ENCODE assay signal across 24 cellular contexts in genomic region chr1:89104147-89104546, GRCh38. TPM values are rescaled to one million over a fixed set of nuclear protein-coding genes. Genes with fewer than 3 reads are reported as not detected.
DNase-seq lines count a peak whose midpoint lies in the region; ATAC-seq and TF ChIP-seq lines count a peak whose summit lies in the region.
"Had no signal": no experiment of that assay in that cellular context is flagged by ENCODE, and none has a peak within 500 bp of the region (broad histone marks: within the 10 kb centered on the region; RNA-seq: fewer than 3 reads in every experiment).

No MANE protein-coding gene starts in this region.

- H3K36me3 Mint-ChIP-seq in activated T-helper 17 cell treated with anti-CD3 and anti-CD28 coated beads, Interleukin-2, amount 50 U/mL, for 72 hours (ENCODE audit: low read depth): no peaks in the 10 kb centered on the region
- H3K36me3 Mint-ChIP-seq: brain had no signal

- H3K4me1 ChIP-seq in mammary epithelial cell (ENCODE audit: insufficient read depth, low read length): no peaks in the 10 kb centered on the region
- H3K4me1 ChIP-seq in breast epithelium: no peaks in the 10 kb centered on the region
- H3K4me1 ChIP-seq: parathyroid adenoma, vagina had no signal

- peak; percentile 14 for DNase-seq in mammary epithelial cell
- no peak for DNase-seq in breast epithelium (ENCODE audit: low spot score in 2 of 2)
- peak; percentile 30 for DNase-seq in fibroblast of mammary gland (ENCODE audit: low read depth)
- DNase-seq in DMS153 treated with DMSO at 0.1 percent for 48 hours (lab: John Stamatoyannopoulos, UW; ENCODE audit: unreplicated experiment): no peak
- DNase-seq in T-helper 2 cell: no peak
- DNase-seq: effector CD4-positive, alpha-beta T cell; foreskin fibroblast; IMR-90; mucosa of descending colon; NCI-H1105 treated with DMSO at 0.1 percent for 48 hours; NCI-H2029; NCI-H226; NCI-H748 treated with DMSO at 0.1 percent for 48 hours; right cardiac atrium; stimulated activated naive B cell treated with anti-CD40 and anti-IgM and Interleukin-4, amounts not matched to agents 10 μg/mL and 1 μg/mL and 100 μg/mL, for 72 hours; T-helper 17 cell had no signal

- dilution Hi-C loops in mammary epithelial cell (cut with HindIII; ENCODE audit: low sequenced_read_pairs): no loop called here

- WGBS in mammary epithelial cell (ENCODE audit: low coverage, missing lambda C conversion rate): 49% methylated on average over 2 of the region's 2 CpGs

- no peak overlapping the region for H3K9ac ChIP-seq in mammary epithelial cell (ENCODE audit: insufficient read depth, low read length)
- H3K9ac ChIP-seq: parathyroid adenoma had no signal

- H2AFZ ChIP-seq in mammary epithelial cell (ENCODE audit: low read depth, low read length): no peak overlapping the region
- H2AFZ ChIP-seq: parathyroid adenoma had no signal

- no peaks in the 10 kb centered on the region for H3K27me3 Mint-ChIP-seq in activated T-helper 17 cell treated with anti-CD3 and anti-CD28 coated beads, Interleukin-2, amount 50 U/mL, for 72 hours
- H3K27me3 Mint-ChIP-seq: brain; stimulated activated naive B cell treated with anti-CD40 and anti-IgM and Interleukin-4, amounts not matched to agents 10 μg/mL and 1 μg/mL and 100 μg/mL, for 72 hours; T-helper 17 cell had no signal

- intact Hi-C loops in mammary epithelial cell (cut with micrococcal nuclease): no loop called here
- intact Hi-C loops in breast epithelium (cut with DNase I; ENCODE audit: low total_unique reads): no loop called here

- H3K27ac Mint-ChIP-seq in activated T-helper 17 cell treated with anti-CD3 and anti-CD28 coated beads, Interleukin-2, amount 50 U/mL, for 72 hours: peak overlapping the region; percentile 56
- H3K27ac Mint-ChIP-seq: brain; stimulated activated naive B cell treated with anti-CD40 and anti-IgM and Interleukin-4, amounts not matched to agents 10 μg/mL and 1 μg/mL and 100 μg/mL, for 72 hours; T-helper 17 cell had no signal

- peaks cover 11% of the 10 kb centered on the region for H3K4me1 Mint-ChIP-seq in activated T-helper 17 cell treated with anti-CD3 and anti-CD28 coated beads, Interleukin-2, amount 50 U/mL, for 72 hours
- H3K4me1 Mint-ChIP-seq: brain, neural crest cell had no signal

- no peak overlapping the region for H3K4me3 Mint-ChIP-seq in activated T-helper 17 cell treated with anti-CD3 and anti-CD28 coated beads, Interleukin-2, amount 50 U/mL, for 72 hours
- H3K4me3 Mint-ChIP-seq: brain; neural crest cell; stimulated activated naive B cell treated with anti-CD40 and anti-IgM and Interleukin-4, amounts not matched to agents 10 μg/mL and 1 μg/mL and 100 μg/mL, for 72 hours; T-helper 17 cell had no signal

- H3K27ac ChIP-seq in mammary epithelial cell (ENCODE audit: insufficient read depth, low read depth, low read length): no peak overlapping the region
- H3K27ac ChIP-seq in breast epithelium: no peak overlapping the region
- H3K27ac ChIP-seq: parathyroid adenoma, RWPE1, vagina had no signal

- H3K36me3 ChIP-seq in mammary epithelial cell (ENCODE audit: insufficient read depth, low read length) (no peaks in the 10 kb centered on the region), breast epithelium (peaks cover 16% of the 10 kb centered on the region)

- H3K79me2 ChIP-seq in mammary epithelial cell (ENCODE audit: insufficient read depth, low read length): no peaks in the 10 kb centered on the region
- H3K79me2 ChIP-seq: parathyroid adenoma had no signal

- no peak for TF ChIP-seq POLR2A in breast epithelium (IDR thresholded peaks at IDR 0.05)

- peaks cover 3% of the 10 kb centered on the region for H3K9me3 Mint-ChIP-seq in activated T-helper 17 cell treated with anti-CD3 and anti-CD28 coated beads, Interleukin-2, amount 50 U/mL, for 72 hours

- no peak overlapping the region for H3K4me3 ChIP-seq in mammary epithelial cell (replicated peaks in 1 of 3; ENCODE audit: insufficient read depth in 1 of 3, low read depth in 2 of 3, low read length in 3 of 3)
- H3K4me3 ChIP-seq in breast epithelium: no peak overlapping the region
- H3K4me3 ChIP-seq in fibroblast of mammary gland (ENCODE audit: control insufficient read depth, low read depth, low read length): no peak overlapping the region
- H3K4me3 ChIP-seq: mucosa of descending colon, vagina had no signal

- H4K20me1 ChIP-seq in mammary epithelial cell (ENCODE audit: insufficient read depth, low read length): no peaks in the 10 kb centered on the region

- ATAC-seq in activated T-helper 17 cell treated with anti-CD3 and anti-CD28 coated beads, Interleukin-2, amount 50 U/mL, for 72 hours (replicated peaks): peak; percentile 76
- no peak for ATAC-seq in GM19397 (IDR thresholded peaks at IDR 0.05; ENCODE audit: unreplicated experiment)
- ATAC-seq: mucosa of descending colon; right cardiac atrium; stimulated activated naive B cell treated with anti-CD40 and anti-IgM and Interleukin-4, amounts not matched to agents 10 μg/mL and 1 μg/mL and 100 μg/mL, for 72 hours; T-helper 17 cell had no signal

- TF ChIP-seq CTCF in mammary epithelial cell (conservative IDR thresholded peaks at IDR 0.05 in 1 of 2, IDR thresholded peaks at IDR 0.05 in 1 of 2; ENCODE audit: extremely low read depth in 1 of 2, insufficient read depth in 1 of 2, low read depth in 1 of 2, low read length in 2 of 2) (no peak), breast epithelium (IDR thresholded peaks at IDR 0.05) (no peak), fibroblast of mammary gland (conservative IDR thresholded peaks at IDR 0.05; ENCODE audit: control insufficient read depth, insufficient read depth, low read depth, low read length) (no peak)

- H3K9me3 ChIP-seq in mammary epithelial cell (replicated peaks; ENCODE audit: insufficient read depth, low read length): no peaks in the 10 kb centered on the region
- H3K9me3 ChIP-seq in breast epithelium: no peaks in the 10 kb centered on the region
- H3K9me3 ChIP-seq: mucosa of descending colon, vagina had no signal

- CTCF ChIA-PET in mammary epithelial cell (lab: Charles Lee; ENCODE audit: low non-redundant PET): no interaction called here

- peaks cover 11% of the 10 kb centered on the region for H3K27me3 ChIP-seq in mammary epithelial cell (ENCODE audit: insufficient read depth, low read length)
- H3K27me3 ChIP-seq in breast epithelium: no peaks in the 10 kb centered on the region
- H3K27me3 ChIP-seq: vagina had no signal

- no TSS peak for BruUV-seq in mammary epithelial cell (replicated peaks; lab: Mats Ljungman, UMichigan)

- no peak overlapping the region for H3K4me2 ChIP-seq in mammary epithelial cell (ENCODE audit: insufficient read depth, low read depth, low read length)

- in situ Hi-C loops in mammary epithelial cell (cut with MboI; ENCODE audit: low sequenced_read_pairs in 2 of 2): loop anchor here in 1 of 2 donors (10.0 kb wide), 1 partner anchor 261 kb away; the partner anchor contains the start of gene GBP6

RNA-seq across cellular contexts. Expression of gene GBP2, which starts 21.8 kb away (rescaled TPM):
- total RNA-seq in mammary epithelial cell (10 to 100 TPM in 1 of 2 donors, 1 to 10 TPM in 1; 1.2 to 10.3 TPM), breast epithelium (100 to 1,000 TPM in 2 of 3 donors, 10 to 100 TPM in 1; 53.0 to 219 (median 122) TPM)
- polyA plus RNA-seq in mammary epithelial cell: 0.68 TPM
- polyA minus RNA-seq in mammary epithelial cell: not detected
- 100 to 1,000 TPM; 205 to 313 TPM for total RNA-seq in activated T-helper 17 cell treated with anti-CD3 and anti-CD28 coated beads, Interleukin-2, amount 50 U/mL, for 72 hours
- total RNA-seq: G401, neural crest cell had no signal

RNA-seq across cellular contexts. Expression of gene GBP1, which starts 39.1 kb away (rescaled TPM):
- total RNA-seq in mammary epithelial cell (10 to 100 TPM; 10.9 to 31.5 TPM), breast epithelium (10 to 100 TPM in 2 of 3 donors, 1 to 10 TPM in 1; 8.0 to 58.0 (median 29.5) TPM)
- polyA plus RNA-seq in mammary epithelial cell: 5.9 TPM
- polyA minus RNA-seq in mammary epithelial cell: 2.0 TPM
- total RNA-seq in activated T-helper 17 cell treated with anti-CD3 and anti-CD28 coated beads, Interleukin-2, amount 50 U/mL, for 72 hours: 10 to 100 TPM; 56.7 to 83.7 TPM
- total RNA-seq: G401, neural crest cell had no signal

Comparison
In these comparisons a context has a peak if more than half of its experiments do, and no peak if none do; other contexts are left out.
1. DNase-seq: peak in mammary epithelial cell (single experiment) and fibroblast of mammary gland (single experiment); none in breast epithelium (0 of 2), DMS153 treated with DMSO at 0.1 percent for 48 hours (single experiment) and T-helper 2 cell (0 of 5).
2. RNA of gene GBP2, which starts 21.8 kb away (total RNA-seq): 205 to 313 TPM in activated T-helper 17 cell treated with anti-CD3 and anti-CD28 coated beads, Interleukin-2, amount 50 U/mL, for 72 hours and 53.0 to 219 TPM in breast epithelium; 1.2 to 10.3 TPM in mammary epithelial cell; every median in the first group is over 4 times any median in the second.